ENCODE assay signal across 11 cellular contexts in genomic region chr5:111398013-111398412, GRCh38.
"Had no signal": no experiment of that assay in that cellular context is flagged by ENCODE, and none has a peak within 500 bp of the region (broad histone marks: within the 10 kb centered on the region; RNA-seq: fewer than 3 reads in every experiment).

No MANE protein-coding gene starts in this region.

- H3K27ac Mint-ChIP-seq: activated naive CD8-positive, alpha-beta T cell treated with anti-CD3 and anti-CD28 coated beads, Interleukin-2, amount 10 ng/mL, durations not matched to agents 7 days and 5 days; endodermal cell had no signal

- H3K4me1 Mint-ChIP-seq: endodermal cell had no signal

- H3K9me3 ChIP-seq: pancreas had no signal

- H3K4me3 Mint-ChIP-seq: activated naive CD8-positive, alpha-beta T cell treated with anti-CD3 and anti-CD28 coated beads, Interleukin-2, amount 10 ng/mL, durations not matched to agents 7 days and 5 days; activated T-cell treated with anti-CD3 and anti-CD28 coated beads, Interleukin-2, amount 50 U/mL, for 4 hours; endodermal cell; T-cell had no signal

- ATAC-seq: activated T-cell treated with anti-CD3 and anti-CD28 coated beads, Interleukin-2, amount 50 U/mL, for 4 hours; pancreas; T-cell had no signal

- H3K27me3 Mint-ChIP-seq: activated naive CD8-positive, alpha-beta T cell treated with anti-CD3 and anti-CD28 coated beads, Interleukin-2, amount 10 ng/mL, durations not matched to agents 7 days and 5 days; T-cell had no signal

- H3K9me3 Mint-ChIP-seq: activated T-cell treated with anti-CD3 and anti-CD28 coated beads, Interleukin-2, amount 50 U/mL, for 4 hours had no signal

- DNase-seq: activated CD4-positive, alpha-beta T cell treated with anti-CD3 and anti-CD28 coated beads for 48 hours; activated naive CD8-positive, alpha-beta T cell treated with anti-CD3 and anti-CD28 coated beads, Interleukin-2, amount 10 ng/mL, durations not matched to agents 7 days and 5 days; activated T-cell treated with anti-CD3 and anti-CD28 coated beads, Interleukin-2, amount 50 U/mL, for 4 hours; aorta; endodermal cell; erythroblast; hippocampal formation; kidney glomerular epithelial cell; pancreas; stimulated activated CD4-positive, alpha-beta T cell treated with anti-CD3 and anti-CD28 coated beads, Interleukin-2, amount 100 ng/mL, for 48 hours; T-cell had no signal
